Comparison of ENCODE assay signal across 15 cellular contexts in genomic region chr11:117020873-117021564, GRCh38.
DNase-seq lines count a peak whose midpoint lies in the region; ATAC-seq and TF ChIP-seq lines count a peak whose summit lies in the region.
"Had no signal": no experiment of that assay in that cellular context is flagged by ENCODE, and none has a peak within 500 bp of the region (broad histone marks: within the 10 kb centered on the region; RNA-seq: fewer than 3 reads in every experiment).

No MANE protein-coding gene starts in this region.

- H3K4me1 ChIP-seq in OCI-LY7 (ENCODE audit: insufficient read depth, low read length, poor library complexity, severe bottlenecking) (peaks cover 40% of the 10 kb centered on the region), testis (peaks cover 5% of the 10 kb centered on the region)

- DNase-seq in activated naive CD4-positive, alpha-beta T cell treated with Interleukin-2 at 50 U/mL for 16 hours: peak; percentile 32
- DNase-seq in activated naive CD4-positive, alpha-beta T cell treated with anti-CD3 and anti-CD28 coated beads, Interleukin-2, amount 50 U/mL, for 16 hours: no peak
- DNase-seq in OCI-LY7 (ENCODE audit: low spot score) (no peak), left lobe of liver (ENCODE audit: low spot score) (peak; percentile 78), testis (peak; percentile 28), posterior vena cava (ENCODE audit: low spot score) (no peak)
- no peak for DNase-seq in stimulated activated CD8-positive, alpha-beta memory T cell treated with anti-CD3 and anti-CD28 coated beads, Interleukin-4, amount 100 ng/mL, for 48 hours
- DNase-seq: activated naive CD4-positive, alpha-beta T cell treated with anti-CD3 and anti-CD28 coated beads, Interleukin-2, amount 10 ng/mL, durations not matched to agents 7 days and 5 days; left cardiac atrium; NCI-H226; RPMI8226 had no signal

- no peak for TF ChIP-seq CTCF in OCI-LY7 (conservative IDR thresholded peaks at IDR 0.05; ENCODE audit: low read length)
- TF ChIP-seq CTCF in testis (IDR thresholded peaks at IDR 0.05): no peak

- no peaks in the 10 kb centered on the region for H3K27me3 ChIP-seq in testis

- ATAC-seq in left lobe of liver (peak; percentile 76), HG02623 (IDR thresholded peaks at IDR 0.05; ENCODE audit: unreplicated experiment) (no peak)
- ATAC-seq: left cardiac atrium had no signal

- H2AFZ ChIP-seq in OCI-LY7 (ENCODE audit: low read length): no peak overlapping the region
- H2AFZ ChIP-seq: parathyroid adenoma had no signal

- H3K9me3 ChIP-seq in OCI-LY7 (ENCODE audit: low read length) (no peaks in the 10 kb centered on the region), testis (no peaks in the 10 kb centered on the region)
- H3K9me3 ChIP-seq: thoracic aorta had no signal

- no TSS peak for BruUV-seq in OCI-LY7 (replicated peaks; lab: Mats Ljungman, UMichigan)

- 67 to 68% methylated on average over 6 of the region's 6 CpGs for WGBS in testis, 2 donors

- H3K27ac ChIP-seq in OCI-LY7 (ENCODE audit: low read depth, low read length, poor library complexity, severe bottlenecking): no peak overlapping the region
- no peak overlapping the region for H3K27ac ChIP-seq in testis
- H3K27ac ChIP-seq: parathyroid adenoma, thoracic aorta, VCaP had no signal

- H3K36me3 ChIP-seq in OCI-LY7 (ENCODE audit: insufficient read depth, low read length): no peaks in the 10 kb centered on the region; the same call in 1 of the 2 replicates
- no peaks in the 10 kb centered on the region for H3K36me3 ChIP-seq in testis (ENCODE audit: low read depth, missing control alignments)
- H3K36me3 ChIP-seq: thoracic aorta had no signal

- intact Hi-C loops in OCI-LY7 (cut with micrococcal nuclease; ENCODE audit: unreplicated experiment) (no loop called here), testis (cut with DNase I; ENCODE audit: low total_unique reads) (no loop called here), posterior vena cava (cut with DNase I) (no loop called here)

- POLR2A ChIA-PET in OCI-LY7 (lab: Charles Lee): interaction anchor here (0.7 to 0.9 kb wide), 4 partner anchors 10 to 36 kb away, joined by 3 read pairs; no protein-coding TSS in a partner anchor

- H3K4me2 ChIP-seq in OCI-LY7 (ENCODE audit: low read length): 0 out of 2 replicates have a peak overlapping the region, but pooled peaks have one; percentile 6

- H3K4me3 ChIP-seq in OCI-LY7 (ENCODE audit: low read depth, low read length, poor library complexity, severe bottlenecking) (no peak overlapping the region), testis (no peak overlapping the region)
- H3K4me3 ChIP-seq: thoracic aorta had no signal

- TF ChIP-seq POLR2A in testis (IDR thresholded peaks at IDR 0.05): no peak

- peaks cover 10% of the 10 kb centered on the region; the same call in 1 of the 2 replicates for H4K20me1 ChIP-seq in OCI-LY7 (ENCODE audit: insufficient read depth, low read length)

- CTCF ChIA-PET in OCI-LY7 (lab: Charles Lee; ENCODE audit: unreplicated experiment): no interaction called here

- H3K9me2 ChIP-seq in OCI-LY7 (ENCODE audit: insufficient read depth, low read length): no peaks in the 10 kb centered on the region

- H3K79me2 ChIP-seq in OCI-LY7 (ENCODE audit: insufficient read depth, low read depth, low read length): peaks cover 64% of the 10 kb centered on the region; the same call in 1 of the 2 replicates

Comparison
In these comparisons a context has a peak if more than half of its experiments do, and no peak if none do; other contexts are left out.
1. DNase-seq: peak in activated naive CD4-positive, alpha-beta T cell treated with Interleukin-2 at 50 U/mL for 16 hours (single experiment), left lobe of liver (single experiment) and testis (single experiment); none in activated naive CD4-positive, alpha-beta T cell treated with anti-CD3 and anti-CD28 coated beads, Interleukin-2, amount 50 U/mL, for 16 hours (single experiment), OCI-LY7 (single experiment), posterior vena cava (single experiment) and stimulated activated CD8-positive, alpha-beta memory T cell treated with anti-CD3 and anti-CD28 coated beads, Interleukin-4, amount 100 ng/mL, for 48 hours (single experiment).